Comparison of ENCODE assay signal across 8 cellular contexts in the genomic region with DNA sequence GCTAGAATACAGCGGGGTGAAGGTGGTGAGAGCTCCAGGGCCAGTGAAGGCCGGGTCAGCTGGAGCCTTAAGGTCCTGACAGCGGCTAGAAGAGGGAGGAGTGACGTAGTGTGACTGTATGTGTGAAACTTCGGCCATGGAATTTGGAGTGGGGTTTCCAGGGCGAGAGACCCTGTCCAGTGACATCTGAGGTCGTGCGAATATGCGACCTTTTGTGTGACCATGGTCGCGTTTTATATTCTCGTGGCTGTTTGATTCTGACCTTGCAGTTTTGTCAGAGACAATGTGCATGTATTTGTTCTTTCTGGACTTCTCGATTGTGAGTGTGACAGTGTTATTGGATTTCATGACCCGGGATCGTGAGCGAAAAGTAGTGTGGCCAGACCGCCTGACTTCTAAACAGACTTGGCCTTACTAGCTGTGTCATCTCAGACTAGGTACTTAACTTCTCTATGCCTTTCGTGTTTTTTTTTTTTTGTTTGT. TPM values are rescaled to one million over a fixed set of nuclear protein-coding genes. Genes with fewer than 3 reads are reported as not detected.
A peak's percentile ranks its signal among the peaks of the same experiment; 100 is the strongest.
DNase-seq lines count a peak whose midpoint lies in the region; ATAC-seq and TF ChIP-seq lines count a peak whose summit lies in the region.

No MANE protein-coding gene starts in this region.

- peaks cover 28 to 45% (median 35%) of the 10 kb centered on the region in 4 donors for H3K4me1 Mint-ChIP-seq in CD4-positive, alpha-beta memory T cell
- H3K4me1 Mint-ChIP-seq in endodermal cell: peaks cover 17% of the 10 kb centered on the region

- H3K9ac ChIP-seq in OCI-LY1 (ENCODE audit: low read length) (no peak overlapping the region), endodermal cell (ENCODE audit: extremely low read depth, low read length, poor library complexity, severe bottlenecking) (no peak overlapping the region), neuronal stem cell (ENCODE audit: low read depth, low read length, poor library complexity) (no peak overlapping the region)

- H3K9me3 ChIP-seq in CD4-positive, alpha-beta memory T cell (ENCODE audit: control insufficient read depth in 1 of 2, low read length in 2 of 2): no peaks in the 10 kb centered on the region
- H3K9me3 ChIP-seq in OCI-LY1 (ENCODE audit: low read length) (peaks cover 14% of the 10 kb centered on the region), endodermal cell (ENCODE audit: control insufficient read depth, low read length) (peaks cover 43% of the 10 kb centered on the region), neuronal stem cell (replicated peaks in 1 of 2; ENCODE audit: control insufficient read depth in 2 of 2, insufficient read depth in 1 of 2, low read depth in 1 of 2, low read length in 2 of 2) (peaks cover 15 to 61% of the 10 kb centered on the region in 2 donors)

- H3K9me2 ChIP-seq in OCI-LY1 (ENCODE audit: low read depth, low read length): no peaks in the 10 kb centered on the region

- no peak overlapping the region for H4K8ac ChIP-seq in neuronal stem cell (ENCODE audit: low read depth, low read length)

- no peak for DNase-seq in CD4-positive, alpha-beta memory T cell
- DNase-seq in endodermal cell (no peak), neuronal stem cell (ENCODE audit: low spot score) (no peak), NCI-H2227 treated with DMSO at 0.1 percent for 48 hours (lab: John Stamatoyannopoulos, UW) (no peak), NCI-H2081 treated with DMSO at 0.1 percent for 48 hours (lab: John Stamatoyannopoulos, UW) (no peak), DMS 273 treated with DMSO at 0.1 percent for 48 hours (lab: John Stamatoyannopoulos, UW) (no peak)

- no peak overlapping the region for H2BK120ac ChIP-seq in neuronal stem cell (ENCODE audit: low read depth, low read length)

- no peak for ATAC-seq in HG03460 (IDR thresholded peaks at IDR 0.05; ENCODE audit: unreplicated experiment)

- peak overlapping the region; percentile 95 to 99 (median 98) for H3K27ac Mint-ChIP-seq in CD4-positive, alpha-beta memory T cell
- H3K27ac Mint-ChIP-seq in endodermal cell: peak overlapping the region; percentile 94

- H2BK15ac ChIP-seq in neuronal stem cell (ENCODE audit: low read length): no peak overlapping the region

- CTCF ChIA-PET in CD4-positive, alpha-beta memory T cell (lab: Charles Lee; ENCODE audit: partially characterized antibody): interaction anchor here (0.7 to 2.1 kb wide), 3 partner anchors 38 to 127 kb away, joined by 3 to 7 read pairs (median 7); partner anchors contain the start of genes ZNF527, ZNF540 and ZNF571

- H4K91ac ChIP-seq in neuronal stem cell (ENCODE audit: low read depth, low read length, poor library complexity): no peak overlapping the region

- H3K27me3 Mint-ChIP-seq in CD4-positive, alpha-beta memory T cell: no peaks in the 10 kb centered on the region
- H3K27me3 Mint-ChIP-seq in endodermal cell (ENCODE audit: insufficient read depth): no peaks in the 10 kb centered on the region

- H3K4me2 ChIP-seq in OCI-LY1 (ENCODE audit: low read length) (peak overlapping the region; percentile 90), neuronal stem cell (ENCODE audit: insufficient read depth, low read length, poor library complexity, severe bottlenecking) (peak overlapping the region; percentile 74)

- H3K79me1 ChIP-seq in neuronal stem cell (ENCODE audit: low read depth, low read length): peaks cover 4% of the 10 kb centered on the region

- peaks cover 31% of the 10 kb centered on the region for H3K4me1 ChIP-seq in CD4-positive, alpha-beta memory T cell (ENCODE audit: insufficient read depth, low read length)
- H3K4me1 ChIP-seq in OCI-LY1 (ENCODE audit: insufficient read depth, low read length, severe bottlenecking): peaks cover 14% of the 10 kb centered on the region
- no peaks in the 10 kb centered on the region for H3K4me1 ChIP-seq in endodermal cell (ENCODE audit: control insufficient read depth, insufficient read depth, low read length)
- H3K4me1 ChIP-seq in neuronal stem cell (ENCODE audit: control insufficient read depth in 2 of 2, insufficient read depth in 1 of 2, low read depth in 1 of 2, low read length in 2 of 2): peaks cover 0 to 2% of the 10 kb centered on the region in 2 donors

- POLR2A ChIA-PET in CD4-positive, alpha-beta memory T cell (lab: Charles Lee; ENCODE audit: partially characterized antibody): interaction anchor here (0.6 to 4.5 kb wide), 18 partner anchors 13 to 1253 kb away, joined by 3 to 94 read pairs (median 4); partner anchors contain the start of genes ZFP14, ZNF146, ZNF383 and ZNF461

- peaks cover 14% of the 10 kb centered on the region for H3K36me3 ChIP-seq in CD4-positive, alpha-beta memory T cell (ENCODE audit: insufficient read depth, low read length)
- peaks cover 39% of the 10 kb centered on the region for H3K36me3 ChIP-seq in OCI-LY1 (ENCODE audit: insufficient read depth, low read length)
- peaks cover 35% of the 10 kb centered on the region for H3K36me3 ChIP-seq in endodermal cell (ENCODE audit: control insufficient read depth, insufficient read depth, low read length)
- peaks cover 8 to 48% of the 10 kb centered on the region in 2 donors for H3K36me3 ChIP-seq in neuronal stem cell (replicated peaks in 1 of 2; ENCODE audit: control insufficient read depth in 2 of 2, insufficient read depth in 2 of 2, low read length in 2 of 2)

- no peaks in the 10 kb centered on the region for H4K20me1 ChIP-seq in OCI-LY1 (ENCODE audit: insufficient read depth, low read length)

- 76 to 81% methylated on average over 16 to 18 of the region's 18 CpGs for WGBS in endodermal cell (ENCODE audit: insufficient coverage in 1 of 2, insufficient read length in 1 of 2), 2 experiments
- WGBS in neuronal stem cell (ENCODE audit: extremely low coverage in 2 of 2, insufficient read length in 2 of 2, insufficient replicate concordance in 1 of 2), 2 donors: no CpG with 5 or more reads among the region's 18 CpGs

- no peak overlapping the region for H3K18ac ChIP-seq in neuronal stem cell (ENCODE audit: low read length)

- TF ChIP-seq CTCF in OCI-LY1 (IDR thresholded peaks at IDR 0.05; ENCODE audit: low read length) (no peak), endodermal cell (conservative IDR thresholded peaks at IDR 0.05) (no peak)

- peaks cover 4 to 24% (median 18%) of the 10 kb centered on the region in 8 donors for H3K9me3 Mint-ChIP-seq in CD4-positive, alpha-beta memory T cell
- peaks cover 2% of the 10 kb centered on the region for H3K9me3 Mint-ChIP-seq in endodermal cell

- no peak overlapping the region for H3K4ac ChIP-seq in neuronal stem cell (ENCODE audit: low read length)

- H3F3A ChIP-seq in OCI-LY1 (ENCODE audit: insufficient read depth, low read length): no peaks in the 10 kb centered on the region

- intact Hi-C loops in CD4-positive, alpha-beta memory T cell (cut with micrococcal nuclease): loop anchor here (1.0 to 5.0 kb wide), 12 partner anchors 96 to 1253 kb away; partner anchors contain the start of genes ZFP14, ZFP30, ZNF146 and ZNF345

- H2BK12ac ChIP-seq in neuronal stem cell (ENCODE audit: low read length): no peak overlapping the region

- H3K4me3 Mint-ChIP-seq in CD4-positive, alpha-beta memory T cell: peak overlapping the region; percentile 95 to 99 (median 97)
- peak overlapping the region; percentile 98 for H3K4me3 Mint-ChIP-seq in endodermal cell

- peak overlapping the region; percentile 74 for H3K27ac ChIP-seq in CD4-positive, alpha-beta memory T cell (ENCODE audit: low read depth, low read length)
- H3K27ac ChIP-seq in OCI-LY1 (ENCODE audit: low read depth, low read length, poor library complexity, severe bottlenecking): peak overlapping the region; percentile 83
- no peak overlapping the region for H3K27ac ChIP-seq in endodermal cell (ENCODE audit: low read depth, low read length)
- H3K27ac ChIP-seq in neuronal stem cell (replicated peaks; ENCODE audit: low read length): no peak overlapping the region

- H2AFZ ChIP-seq in OCI-LY1 (ENCODE audit: low read length) (peak overlapping the region; percentile 76; the same call in 1 of the 2 replicates), neuronal stem cell (ENCODE audit: low read length) (peak overlapping the region; percentile 98)

- no peak overlapping the region for H2AK5ac ChIP-seq in neuronal stem cell (ENCODE audit: low read depth, low read length)

- H3K23ac ChIP-seq in neuronal stem cell (ENCODE audit: low read depth, low read length, poor library complexity): peak overlapping the region; percentile 29

- H3K27me3 ChIP-seq in CD4-positive, alpha-beta memory T cell (ENCODE audit: insufficient read depth, low read length): no peaks in the 10 kb centered on the region
- no peaks in the 10 kb centered on the region for H3K27me3 ChIP-seq in OCI-LY1 (ENCODE audit: insufficient read depth, low read length)
- H3K27me3 ChIP-seq in endodermal cell (ENCODE audit: control insufficient read depth, insufficient read depth, low read length, poor library complexity, severe bottlenecking): no peaks in the 10 kb centered on the region
- no peaks in the 10 kb centered on the region for H3K27me3 ChIP-seq in neuronal stem cell (ENCODE audit: control insufficient read depth in 3 of 3, insufficient read depth in 3 of 3, low read depth in 1 of 3, low read length in 3 of 3)

- H3K36me3 Mint-ChIP-seq in CD4-positive, alpha-beta memory T cell: peaks cover 31 to 43% of the 10 kb centered on the region in 2 donors
- peaks cover 13% of the 10 kb centered on the region for H3K36me3 Mint-ChIP-seq in endodermal cell (ENCODE audit: low read depth)

- H3K79me2 ChIP-seq in OCI-LY1 (ENCODE audit: insufficient read depth, low read length): 0 out of 2 replicates have a peak, but pooled peaks cover 6% of the 10 kb centered on the region

- peak overlapping the region; percentile 90 for H2BK5ac ChIP-seq in neuronal stem cell (ENCODE audit: low read length)

- no peak overlapping the region for H3K14ac ChIP-seq in neuronal stem cell (ENCODE audit: low read length)

- peak overlapping the region; percentile 63 to 83 for H3K4me3 ChIP-seq in CD4-positive, alpha-beta memory T cell (ENCODE audit: low read length in 2 of 2)
- H3K4me3 ChIP-seq in OCI-LY1 (ENCODE audit: low read depth, low read length, poor library complexity, severe bottlenecking) (peak overlapping the region; percentile 72), endodermal cell (ENCODE audit: low read length) (peak overlapping the region; percentile 97), neuronal stem cell (ENCODE audit: low read length in 2 of 2) (peak overlapping the region; percentile 62 to 88)

RNA-seq across cellular contexts. Expression of gene ZNF569, which starts 0.4 kb away (rescaled TPM):
- total RNA-seq in CD4-positive, alpha-beta memory T cell: 10 to 100 TPM; 13.5 to 14.9 TPM
- 1 to 10 TPM; 2.3 to 5.2 TPM for polyA plus RNA-seq in CD4-positive, alpha-beta memory T cell
- 10 to 100 TPM; 11.3 to 13.7 TPM for total RNA-seq in endodermal cell
- 12.1 TPM for polyA plus RNA-seq in endodermal cell (2013, experiment 1 of 2)
- 13.1 TPM for polyA plus RNA-seq in endodermal cell (2013, experiment 2 of 2)
- 11.2 TPM for polyA plus RNA-seq in neuronal stem cell (2013, experiment 1 of 2)
- polyA plus RNA-seq in neuronal stem cell (2013, experiment 2 of 2): 12.2 TPM

RNA-seq across cellular contexts. Expression of gene ZNF570, which starts 1.5 kb away (rescaled TPM):
- 10 to 100 TPM; 10.1 to 11.4 TPM for total RNA-seq in CD4-positive, alpha-beta memory T cell
- polyA plus RNA-seq in CD4-positive, alpha-beta memory T cell: 1 to 10 TPM; 2.1 to 6.0 TPM
- 1 to 10 TPM; 5.5 to 7.9 TPM for total RNA-seq in endodermal cell
- 7.2 TPM for polyA plus RNA-seq in endodermal cell (2013, experiment 1 of 2)
- 6.5 TPM for polyA plus RNA-seq in endodermal cell (2013, experiment 2 of 2)
- 4.2 TPM for polyA plus RNA-seq in neuronal stem cell (2013, experiment 1 of 2)
- 4.6 TPM for polyA plus RNA-seq in neuronal stem cell (2013, experiment 2 of 2)

RNA-seq across cellular contexts. Expression of gene ZNF793, which starts 39.1 kb away (rescaled TPM):
- 10 to 100 TPM; 10.2 to 13.8 TPM for total RNA-seq in CD4-positive, alpha-beta memory T cell
- polyA plus RNA-seq in CD4-positive, alpha-beta memory T cell: 1 to 10 TPM; 1.5 to 1.7 TPM
- 10 to 100 TPM; 18.4 to 18.6 TPM for total RNA-seq in endodermal cell
- polyA plus RNA-seq in endodermal cell (2013, experiment 1 of 2): 9.0 TPM
- polyA plus RNA-seq in endodermal cell (2013, experiment 2 of 2): 8.1 TPM
- 8.9 TPM for polyA plus RNA-seq in neuronal stem cell (2013, experiment 1 of 2)
- 9.4 TPM for polyA plus RNA-seq in neuronal stem cell (2013, experiment 2 of 2)

Comparison
In these comparisons a context has a peak if more than half of its experiments do, and no peak if none do; other contexts are left out.
1. H3K27ac ChIP-seq: peak in CD4-positive, alpha-beta memory T cell (single experiment) and OCI-LY1 (single experiment); none in endodermal cell (single experiment) and neuronal stem cell (single experiment).
2. Peak in every context shown above with its lines, with median percentiles within 50 percentile points of each other: H3K4me3 ChIP-seq.